10 cellular contexts compared by ENCODE assay signal in the genomic region with DNA sequence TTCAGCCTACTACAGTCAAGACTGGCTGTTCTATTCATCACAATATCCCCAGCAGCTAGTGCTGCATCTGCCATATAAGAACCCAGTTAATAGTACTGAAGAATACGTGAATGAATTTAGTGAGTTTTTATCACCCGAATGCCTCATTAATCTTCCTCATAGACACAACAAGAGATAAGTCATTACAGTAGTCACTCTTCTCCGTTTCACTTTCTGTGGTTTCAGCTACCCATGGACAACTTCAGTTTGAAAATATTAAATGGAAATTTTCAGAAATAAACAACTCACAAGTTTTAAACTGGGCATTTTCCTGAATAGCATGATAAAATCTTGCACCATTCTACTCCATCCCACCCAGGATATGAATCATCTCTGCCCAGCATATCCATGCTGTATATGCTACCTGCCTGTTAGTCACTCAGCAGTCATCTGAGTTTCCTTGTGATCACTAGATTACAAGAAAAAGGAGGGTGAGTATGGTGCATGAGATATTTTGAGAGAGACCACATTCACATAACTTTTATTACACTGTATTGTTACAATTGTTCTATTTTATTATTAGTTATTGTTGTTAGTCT.
A peak's percentile ranks its signal among the peaks of the same experiment; 100 is the strongest.
DNase-seq lines count a peak whose midpoint lies in the region; ATAC-seq and FAIRE-seq lines count a peak whose summit lies in the region.
"Had no signal": no experiment of that assay in that cellular context is flagged by ENCODE, and none has a peak within 500 bp of the region (broad histone marks: within the 10 kb centered on the region; RNA-seq: fewer than 3 reads in every experiment).

No MANE protein-coding gene starts in this region.

- no peak for ATAC-seq in GM21528 (IDR thresholded peaks at IDR 0.05; ENCODE audit: low FRiP score, unreplicated experiment)

- DNase-seq in Daoy (ENCODE audit: low read depth) (peak; percentile 14), H4 (ENCODE audit: low spot score) (peak; percentile 50), NCI-H226 (peak; percentile 95), fibroblast of peridontal ligament (ENCODE audit: extremely low read depth) (peak; percentile 34), GM19239 (ENCODE audit: insufficient read length, low spot score) (no peak), NCI-H2196 treated with DMSO at 0.1 percent for 48 hours (lab: John Stamatoyannopoulos, UW; ENCODE audit: unreplicated experiment) (no peak)
- no peak for DNase-seq in stimulated activated CD4-positive, alpha-beta T cell treated with anti-CD3 and anti-CD28 coated beads, Interleukin-2, amount 100 ng/mL, for 24 hours
- DNase-seq: Right ventricle myocardium superior, uterus had no signal

- FAIRE-seq in GM19239 (lab: Jason Lieb, UNC) = no peak

Comparison
In these comparisons a context has a peak if more than half of its experiments do, and no peak if none do; other contexts are left out.
1. DNase-seq: peak in Daoy (single experiment), H4 (single experiment), NCI-H226 (single experiment) and fibroblast of peridontal ligament (single experiment); none in stimulated activated CD4-positive, alpha-beta T cell treated with anti-CD3 and anti-CD28 coated beads, Interleukin-2, amount 100 ng/mL, for 24 hours (0 of 2), GM19239 (single experiment) and NCI-H2196 treated with DMSO at 0.1 percent for 48 hours (single experiment).